14 cellular contexts compared by ENCODE assay signal in genomic region chr9:137315581-137316011, GRCh38. TPM values are rescaled to one million over a fixed set of nuclear protein-coding genes. Genes with fewer than 3 reads are reported as not detected.
DNase-seq lines count a peak whose midpoint lies in the region; ATAC-seq and TF ChIP-seq lines count a peak whose summit lies in the region.
"Had no signal": no experiment of that assay in that cellular context is flagged by ENCODE, and none has a peak within 500 bp of the region (broad histone marks: within the 10 kb centered on the region; RNA-seq: fewer than 3 reads in every experiment).

No MANE protein-coding gene starts in this region.

- TF ChIP-seq CTCF in BJ (IDR thresholded peaks at IDR 0.05; ENCODE audit: insufficient read depth, low read depth, low read length) (no peak), OCI-LY3 (IDR thresholded peaks at IDR 0.05; ENCODE audit: low read depth, low read length) (no peak), glutamatergic neuron (IDR thresholded peaks at IDR 0.05; ENCODE audit: partially characterized antibody, unreplicated experiment) (no peak), retinal pigment epithelial cell (conservative IDR thresholded peaks at IDR 0.05; ENCODE audit: low read depth, low read length) (no peak)

- H3K27me3 Mint-ChIP-seq in glutamatergic neuron (ENCODE audit: unreplicated experiment) (no peaks in the 10 kb centered on the region), T-helper 17 cell (no peaks in the 10 kb centered on the region)
- no peaks in the 10 kb centered on the region for H3K27me3 Mint-ChIP-seq in activated CD8-positive, alpha-beta T cell treated with anti-CD3 and anti-CD28 coated beads, Interleukin-2, amount 10 ng/mL, durations not matched to agents 7 days and 5 days (ENCODE audit: low read depth)

- no peak for DNase-seq in BJ (ENCODE audit: low read depth)
- DNase-seq in glutamatergic neuron, result peak; percentile 19
- no peak for DNase-seq in retinal pigment epithelial cell (ENCODE audit: low read depth)
- DNase-seq in activated CD8-positive, alpha-beta T cell treated with anti-CD3 and anti-CD28 coated beads, Interleukin-2, amount 10 ng/mL, durations not matched to agents 7 days and 5 days, result no peak
- DNase-seq in activated CD4-positive, alpha-beta T cell treated with anti-CD3 and anti-CD28 coated beads for 1 hour, result no peak
- no peak for DNase-seq in T-helper 17 cell
- DNase-seq in activated T-cell treated with anti-CD3 and anti-CD28 coated beads, Interleukin-2, amount 50 U/mL, for 1 hour, result no peak
- DNase-seq: brain microvascular endothelial cell, NCI-H446, T-helper 2 cell had no signal

- H3K36me3 Mint-ChIP-seq in glutamatergic neuron (ENCODE audit: unreplicated experiment) (no peaks in the 10 kb centered on the region), T-helper 17 cell (ENCODE audit: low read depth) (no peaks in the 10 kb centered on the region)
- no peaks in the 10 kb centered on the region for H3K36me3 Mint-ChIP-seq in activated CD8-positive, alpha-beta T cell treated with anti-CD3 and anti-CD28 coated beads, Interleukin-2, amount 10 ng/mL, durations not matched to agents 7 days and 5 days (ENCODE audit: low read depth)
- H3K36me3 Mint-ChIP-seq: CD14-positive monocyte had no signal

- H3K4me3 Mint-ChIP-seq in glutamatergic neuron (ENCODE audit: unreplicated experiment) (no peak overlapping the region), T-helper 17 cell (no peak overlapping the region)
- no peak overlapping the region for H3K4me3 Mint-ChIP-seq in activated CD8-positive, alpha-beta T cell treated with anti-CD3 and anti-CD28 coated beads, Interleukin-2, amount 10 ng/mL, durations not matched to agents 7 days and 5 days
- H3K4me3 Mint-ChIP-seq: CD14-positive monocyte had no signal

- H3K27ac ChIP-seq in OCI-LY3 (ENCODE audit: low read length), result no peak overlapping the region
- H3K27ac ChIP-seq: brain microvascular endothelial cell, ovary had no signal

- no peak overlapping the region for H3K27ac Mint-ChIP-seq in glutamatergic neuron (ENCODE audit: unreplicated experiment)
- no peak overlapping the region for H3K27ac Mint-ChIP-seq in activated CD8-positive, alpha-beta T cell treated with anti-CD3 and anti-CD28 coated beads, Interleukin-2, amount 10 ng/mL, durations not matched to agents 7 days and 5 days
- no peak overlapping the region for H3K27ac Mint-ChIP-seq in T-helper 17 cell
- H3K27ac Mint-ChIP-seq: CD14-positive monocyte had no signal

- no peaks in the 10 kb centered on the region for H3K9me3 Mint-ChIP-seq in glutamatergic neuron (ENCODE audit: unreplicated experiment)
- no peaks in the 10 kb centered on the region for H3K9me3 Mint-ChIP-seq in activated CD8-positive, alpha-beta T cell treated with anti-CD3 and anti-CD28 coated beads, Interleukin-2, amount 10 ng/mL, durations not matched to agents 7 days and 5 days (ENCODE audit: insufficient read depth)
- H3K9me3 Mint-ChIP-seq: CD14-positive monocyte had no signal

- H3K79me2 ChIP-seq in OCI-LY3 (ENCODE audit: low read length), result no peaks in the 10 kb centered on the region

- peaks cover 27% of the 10 kb centered on the region for H3K4me1 ChIP-seq in OCI-LY3 (ENCODE audit: low read length)

- H2AFZ ChIP-seq in OCI-LY3 (ENCODE audit: low read depth, low read length), result no peak overlapping the region; the same call in 1 of the 2 replicates

- H3K27me3 ChIP-seq in BJ (ENCODE audit: control insufficient read depth, insufficient read depth, low read length) (no peaks in the 10 kb centered on the region), OCI-LY3 (ENCODE audit: low read depth, low read length) (no peaks in the 10 kb centered on the region)
- H3K27me3 ChIP-seq: brain microvascular endothelial cell, ovary, Peyer's patch had no signal

- H3K9me3 ChIP-seq in OCI-LY3 (ENCODE audit: insufficient read depth, low read length), result no peaks in the 10 kb centered on the region
- H3K9me3 ChIP-seq in T-helper 17 cell (ENCODE audit: control insufficient read depth, low read length, poor library complexity, severe bottlenecking), result no peaks in the 10 kb centered on the region
- H3K9me3 ChIP-seq: ovary, Peyer's patch had no signal

- H3K4me2 ChIP-seq in OCI-LY3 (ENCODE audit: low read length), result peak overlapping the region; percentile 95

- H3K36me3 ChIP-seq in BJ (ENCODE audit: control insufficient read depth, insufficient read depth, low read length) (no peaks in the 10 kb centered on the region), OCI-LY3 (replicated peaks; ENCODE audit: low read depth, low read length) (no peaks in the 10 kb centered on the region)
- H3K36me3 ChIP-seq: brain microvascular endothelial cell, ovary, Peyer's patch had no signal

- H3K4me1 Mint-ChIP-seq in glutamatergic neuron (ENCODE audit: low read depth, unreplicated experiment), result peaks cover 5% of the 10 kb centered on the region
- peaks cover 16% of the 10 kb centered on the region for H3K4me1 Mint-ChIP-seq in activated CD8-positive, alpha-beta T cell treated with anti-CD3 and anti-CD28 coated beads, Interleukin-2, amount 10 ng/mL, durations not matched to agents 7 days and 5 days (ENCODE audit: low read depth)
- H3K4me1 Mint-ChIP-seq in T-helper 17 cell, result peaks cover 2% of the 10 kb centered on the region

- POLR2A ChIA-PET in BJ (lab: Charles Lee), result interaction anchor here (0.5 kb wide), 1 partner anchor 18 kb away, joined by 3 read pairs; no protein-coding TSS in a partner anchor
- POLR2A ChIA-PET in activated CD8-positive, alpha-beta T cell treated with anti-CD3 and anti-CD28 coated beads, Interleukin-2, amount 10 ng/mL, durations not matched to agents 7 days and 5 days (lab: Charles Lee), result interaction anchor here (0.9 kb wide), 1 partner anchor 72 kb away, joined by 3 read pairs; no protein-coding TSS in a partner anchor

- ATAC-seq in activated CD8-positive, alpha-beta T cell treated with anti-CD3 and anti-CD28 coated beads, Interleukin-2, amount 10 ng/mL, durations not matched to agents 7 days and 5 days, result no peak
- no peak for ATAC-seq in T-helper 17 cell

- H3K4me3 ChIP-seq in BJ (ENCODE audit: low read depth, low read length), result 0 out of 2 replicates have a peak overlapping the region, but pooled peaks have one; percentile 11
- peak overlapping the region; percentile 87 for H3K4me3 ChIP-seq in OCI-LY3 (ENCODE audit: low read length)
- H3K4me3 ChIP-seq in retinal pigment epithelial cell (ENCODE audit: low read length), result peak overlapping the region; percentile 21
- H3K4me3 ChIP-seq: ovary had no signal

- H3K9ac ChIP-seq in OCI-LY3 (ENCODE audit: low read length), result peak overlapping the region; percentile 94

- no peaks in the 10 kb centered on the region for H4K20me1 ChIP-seq in OCI-LY3 (ENCODE audit: insufficient read depth, low read length)

- CTCF ChIA-PET in BJ (lab: Yijun Ruan, JAX), result interaction anchor here (2.3 kb wide), 1 partner anchor 13 kb away, joined by 8 read pairs; the partner anchor contains the start of gene NRARP
- CTCF ChIA-PET in activated CD8-positive, alpha-beta T cell treated with anti-CD3 and anti-CD28 coated beads, Interleukin-2, amount 10 ng/mL, durations not matched to agents 7 days and 5 days (lab: Charles Lee), result no interaction called here

RNA-seq across cellular contexts. Expression of gene NRARP, which starts 13.5 kb away (rescaled TPM):
- polyA plus RNA-seq in BJ (2011; rRNA removed), result 0.17 TPM in 2 replicates
- not detected in 2 replicates for polyA minus RNA-seq in BJ (2011; rRNA and poly(A)+ RNA removed)
- 15.2 TPM for total RNA-seq in glutamatergic neuron (ENCODE audit: unreplicated experiment)
- 1 to 10 TPM; 1.4 to 1.5 TPM for total RNA-seq in activated CD8-positive, alpha-beta T cell treated with anti-CD3 and anti-CD28 coated beads, Interleukin-2, amount 10 ng/mL, durations not matched to agents 7 days and 5 days
- under 1 TPM; 0.42 to 0.91 TPM for total RNA-seq in T-helper 17 cell
- polyA plus RNA-seq: CD14-positive monocyte had no signal

RNA-seq across cellular contexts. Expression of gene TOR4A, which starts 38.1 kb away (rescaled TPM):
- 16.9 and 23.8 TPM in 2 replicates for polyA plus RNA-seq in BJ (2011; rRNA removed)
- polyA minus RNA-seq in BJ (2011; rRNA and poly(A)+ RNA removed), result 14.5 and 17.4 TPM in 2 replicates
- 1.5 TPM for total RNA-seq in glutamatergic neuron (ENCODE audit: unreplicated experiment)
- total RNA-seq in activated CD8-positive, alpha-beta T cell treated with anti-CD3 and anti-CD28 coated beads, Interleukin-2, amount 10 ng/mL, durations not matched to agents 7 days and 5 days, result 1 to 10 TPM; 6.6 to 7.0 TPM
- total RNA-seq in T-helper 17 cell, result 1 to 10 TPM; 2.1 to 4.0 TPM

Comparison
In these comparisons a context has a peak if more than half of its experiments do, and no peak if none do; other contexts are left out.
1. H3K4me3 ChIP-seq: peak in every context shown above with its lines; median percentile 87 in OCI-LY3; 21 in retinal pigment epithelial cell; 11 in BJ.